Comparison of ENCODE assay signal across 1 cellular context in the genomic region with DNA sequence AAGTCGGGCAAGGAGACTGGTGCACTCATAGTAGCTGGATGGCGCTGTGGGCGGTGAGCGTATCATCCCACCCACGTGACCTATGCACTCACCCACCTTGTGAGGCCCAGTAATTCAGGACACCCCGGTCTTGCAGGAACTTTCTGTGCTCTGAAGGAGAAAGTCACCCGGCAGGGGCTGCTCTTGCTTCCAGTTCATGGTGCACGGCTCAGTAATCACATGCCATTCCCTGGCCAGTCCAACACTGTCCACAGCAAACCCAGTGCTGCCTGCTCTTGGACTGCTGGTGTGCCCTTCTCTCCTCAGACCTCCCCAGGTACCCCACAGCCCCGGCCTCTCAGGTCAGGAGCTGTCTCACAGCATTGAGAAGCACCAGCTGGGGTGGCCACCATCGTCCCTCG.
A peak's percentile ranks its signal among the peaks of the same experiment; 100 is the strongest.
TF ChIP-seq lines count a peak whose summit lies in the region.

No MANE protein-coding gene starts in this region.

TF ChIP-seq in HepG2, 621 proteins besides CTCF, POLR2A, EP300 and RAD21 (continued from another document and continues in another):
- TF ChIP-seq, protein P1, sequence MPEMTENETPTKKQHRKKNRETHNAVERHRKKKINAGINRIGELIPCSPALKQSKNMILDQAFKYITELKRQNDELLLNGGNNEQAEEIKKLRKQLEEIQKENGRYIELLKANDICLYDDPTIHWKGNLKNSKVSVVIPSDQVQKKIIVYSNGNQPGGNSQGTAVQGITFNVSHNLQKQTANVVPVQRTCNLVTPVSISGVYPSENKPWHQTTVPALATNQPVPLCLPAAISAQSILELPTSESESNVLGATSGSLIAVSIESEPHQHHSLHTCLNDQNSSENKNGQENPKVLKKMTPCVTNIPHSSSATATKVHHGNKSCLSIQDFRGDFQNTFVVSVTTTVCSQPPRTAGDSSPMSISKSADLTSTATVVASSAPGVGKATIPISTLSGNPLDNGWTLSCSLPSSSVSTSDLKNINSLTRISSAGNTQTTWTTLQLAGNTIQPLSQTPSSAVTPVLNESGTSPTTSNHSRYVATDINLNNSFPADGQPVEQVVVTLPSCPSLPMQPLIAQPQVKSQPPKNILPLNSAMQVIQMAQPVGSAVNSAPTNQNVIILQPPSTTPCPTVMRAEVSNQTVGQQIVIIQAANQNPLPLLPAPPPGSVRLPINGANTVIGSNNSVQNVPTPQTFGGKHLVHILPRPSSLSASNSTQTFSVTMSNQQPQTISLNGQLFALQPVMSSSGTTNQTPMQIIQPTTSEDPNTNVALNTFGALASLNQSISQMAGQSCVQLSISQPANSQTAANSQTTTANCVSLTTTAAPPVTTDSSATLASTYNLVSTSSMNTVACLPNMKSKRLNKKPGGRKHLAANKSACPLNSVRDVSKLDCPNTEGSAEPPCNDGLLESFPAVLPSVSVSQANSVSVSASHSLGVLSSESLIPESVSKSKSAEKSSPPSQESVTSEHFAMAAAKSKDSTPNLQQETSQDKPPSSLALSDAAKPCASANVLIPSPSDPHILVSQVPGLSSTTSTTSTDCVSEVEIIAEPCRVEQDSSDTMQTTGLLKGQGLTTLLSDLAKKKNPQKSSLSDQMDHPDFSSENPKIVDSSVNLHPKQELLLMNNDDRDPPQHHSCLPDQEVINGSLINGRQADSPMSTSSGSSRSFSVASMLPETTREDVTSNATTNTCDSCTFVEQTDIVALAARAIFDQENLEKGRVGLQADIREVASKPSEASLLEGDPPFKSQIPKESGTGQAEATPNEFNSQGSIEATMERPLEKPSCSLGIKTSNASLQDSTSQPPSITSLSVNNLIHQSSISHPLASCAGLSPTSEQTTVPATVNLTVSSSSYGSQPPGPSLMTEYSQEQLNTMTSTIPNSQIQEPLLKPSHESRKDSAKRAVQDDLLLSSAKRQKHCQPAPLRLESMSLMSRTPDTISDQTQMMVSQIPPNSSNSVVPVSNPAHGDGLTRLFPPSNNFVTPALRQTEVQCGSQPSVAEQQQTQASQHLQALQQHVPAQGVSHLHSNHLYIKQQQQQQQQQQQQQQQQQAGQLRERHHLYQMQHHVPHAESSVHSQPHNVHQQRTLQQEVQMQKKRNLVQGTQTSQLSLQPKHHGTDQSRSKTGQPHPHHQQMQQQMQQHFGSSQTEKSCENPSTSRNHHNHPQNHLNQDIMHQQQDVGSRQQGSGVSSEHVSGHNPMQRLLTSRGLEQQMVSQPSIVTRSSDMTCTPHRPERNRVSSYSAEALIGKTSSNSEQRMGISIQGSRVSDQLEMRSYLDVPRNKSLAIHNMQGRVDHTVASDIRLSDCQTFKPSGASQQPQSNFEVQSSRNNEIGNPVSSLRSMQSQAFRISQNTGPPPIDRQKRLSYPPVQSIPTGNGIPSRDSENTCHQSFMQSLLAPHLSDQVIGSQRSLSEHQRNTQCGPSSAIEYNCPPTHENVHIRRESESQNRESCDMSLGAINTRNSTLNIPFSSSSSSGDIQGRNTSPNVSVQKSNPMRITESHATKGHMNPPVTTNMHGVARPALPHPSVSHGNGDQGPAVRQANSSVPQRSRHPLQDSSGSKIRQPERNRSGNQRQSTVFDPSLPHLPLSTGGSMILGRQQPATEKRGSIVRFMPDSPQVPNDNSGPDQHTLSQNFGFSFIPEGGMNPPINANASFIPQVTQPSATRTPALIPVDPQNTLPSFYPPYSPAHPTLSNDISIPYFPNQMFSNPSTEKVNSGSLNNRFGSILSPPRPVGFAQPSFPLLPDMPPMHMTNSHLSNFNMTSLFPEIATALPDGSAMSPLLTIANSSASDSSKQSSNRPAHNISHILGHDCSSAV (CRISPR knock-in tag; IDR thresholded peaks at IDR 0.05; ENCODE audit: borderline replicate concordance), result no peak
- TF ChIP-seq ZBTB46 (CRISPR knock-in tag; IDR thresholded peaks at IDR 0.05; ENCODE audit: borderline replicate concordance), result no peak
- no peak for TF ChIP-seq ZNF800 (CRISPR knock-in tag; IDR thresholded peaks at IDR 0.05)
- no peak for TF ChIP-seq KMT2B (CRISPR knock-in tag; IDR thresholded peaks at IDR 0.05)
- no peak for TF ChIP-seq ZNF441 (CRISPR knock-in tag; IDR thresholded peaks at IDR 0.05; ENCODE audit: borderline replicate concordance)
- TF ChIP-seq, protein P2, sequence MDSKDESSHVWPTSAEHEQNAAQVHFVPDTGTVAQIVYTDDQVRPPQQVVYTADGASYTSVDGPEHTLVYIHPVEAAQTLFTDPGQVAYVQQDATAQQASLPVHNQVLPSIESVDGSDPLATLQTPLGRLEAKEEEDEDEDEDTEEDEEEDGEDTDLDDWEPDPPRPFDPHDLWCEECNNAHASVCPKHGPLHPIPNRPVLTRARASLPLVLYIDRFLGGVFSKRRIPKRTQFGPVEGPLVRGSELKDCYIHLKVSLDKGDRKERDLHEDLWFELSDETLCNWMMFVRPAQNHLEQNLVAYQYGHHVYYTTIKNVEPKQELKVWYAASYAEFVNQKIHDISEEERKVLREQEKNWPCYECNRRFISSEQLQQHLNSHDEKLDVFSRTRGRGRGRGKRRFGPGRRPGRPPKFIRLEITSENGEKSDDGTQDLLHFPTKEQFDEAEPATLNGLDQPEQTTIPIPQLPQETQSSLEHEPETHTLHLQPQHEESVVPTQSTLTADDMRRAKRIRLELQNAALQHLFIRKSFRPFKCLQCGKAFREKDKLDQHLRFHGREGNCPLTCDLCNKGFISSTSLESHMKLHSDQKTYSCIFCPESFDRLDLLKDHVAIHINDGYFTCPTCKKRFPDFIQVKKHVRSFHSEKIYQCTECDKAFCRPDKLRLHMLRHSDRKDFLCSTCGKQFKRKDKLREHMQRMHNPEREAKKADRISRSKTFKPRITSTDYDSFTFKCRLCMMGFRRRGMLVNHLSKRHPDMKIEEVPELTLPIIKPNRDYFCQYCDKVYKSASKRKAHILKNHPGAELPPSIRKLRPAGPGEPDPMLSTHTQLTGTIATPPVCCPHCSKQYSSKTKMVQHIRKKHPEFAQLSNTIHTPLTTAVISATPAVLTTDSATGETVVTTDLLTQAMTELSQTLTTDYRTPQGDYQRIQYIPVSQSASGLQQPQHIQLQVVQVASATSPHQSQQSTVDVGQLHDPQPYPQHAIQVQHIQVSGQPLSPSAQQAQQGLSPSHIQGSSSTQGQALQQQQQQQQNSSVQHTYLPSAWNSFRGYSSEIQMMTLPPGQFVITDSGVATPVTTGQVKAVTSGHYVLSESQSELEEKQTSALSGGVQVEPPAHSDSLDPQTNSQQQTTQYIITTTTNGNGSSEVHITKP (CRISPR knock-in tag; IDR thresholded peaks at IDR 0.05; ENCODE audit: low read depth), result no peak
- TF ChIP-seq UBTF (CRISPR knock-in tag; IDR thresholded peaks at IDR 0.05), result 0 out of 2 replicates have a peak, but pooled peaks have one; percentile 18
- no peak for TF ChIP-seq SP4 (CRISPR knock-in tag; IDR thresholded peaks at IDR 0.05)
- TF ChIP-seq ZNF326 (CRISPR knock-in tag; IDR thresholded peaks at IDR 0.05; ENCODE audit: borderline replicate concordance), result no peak
- no peak for TF ChIP-seq DNMT1 (CRISPR knock-in tag; IDR thresholded peaks at IDR 0.05)
- TF ChIP-seq, protein P3, sequence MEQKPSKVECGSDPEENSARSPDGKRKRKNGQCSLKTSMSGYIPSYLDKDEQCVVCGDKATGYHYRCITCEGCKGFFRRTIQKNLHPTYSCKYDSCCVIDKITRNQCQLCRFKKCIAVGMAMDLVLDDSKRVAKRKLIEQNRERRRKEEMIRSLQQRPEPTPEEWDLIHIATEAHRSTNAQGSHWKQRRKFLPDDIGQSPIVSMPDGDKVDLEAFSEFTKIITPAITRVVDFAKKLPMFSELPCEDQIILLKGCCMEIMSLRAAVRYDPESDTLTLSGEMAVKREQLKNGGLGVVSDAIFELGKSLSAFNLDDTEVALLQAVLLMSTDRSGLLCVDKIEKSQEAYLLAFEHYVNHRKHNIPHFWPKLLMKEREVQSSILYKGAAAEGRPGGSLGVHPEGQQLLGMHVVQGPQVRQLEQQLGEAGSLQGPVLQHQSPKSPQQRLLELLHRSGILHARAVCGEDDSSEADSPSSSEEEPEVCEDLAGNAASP (CRISPR knock-in tag; IDR thresholded peaks at IDR 0.05; ENCODE audit: borderline replicate concordance), result no peak
- 0 out of 2 replicates have a peak, but pooled peaks have one; percentile 32 for TF ChIP-seq HIC2 (CRISPR knock-in tag; IDR thresholded peaks at IDR 0.05; ENCODE audit: low read depth)
- no peak for TF ChIP-seq ATF7 (IDR thresholded peaks at IDR 0.05)
- no peak for TF ChIP-seq ATF7 (CRISPR knock-in tag; IDR thresholded peaks at IDR 0.05)
- no peak for TF ChIP-seq FOXM1 (CRISPR knock-in tag; IDR thresholded peaks at IDR 0.05)
- TF ChIP-seq, protein P4, sequence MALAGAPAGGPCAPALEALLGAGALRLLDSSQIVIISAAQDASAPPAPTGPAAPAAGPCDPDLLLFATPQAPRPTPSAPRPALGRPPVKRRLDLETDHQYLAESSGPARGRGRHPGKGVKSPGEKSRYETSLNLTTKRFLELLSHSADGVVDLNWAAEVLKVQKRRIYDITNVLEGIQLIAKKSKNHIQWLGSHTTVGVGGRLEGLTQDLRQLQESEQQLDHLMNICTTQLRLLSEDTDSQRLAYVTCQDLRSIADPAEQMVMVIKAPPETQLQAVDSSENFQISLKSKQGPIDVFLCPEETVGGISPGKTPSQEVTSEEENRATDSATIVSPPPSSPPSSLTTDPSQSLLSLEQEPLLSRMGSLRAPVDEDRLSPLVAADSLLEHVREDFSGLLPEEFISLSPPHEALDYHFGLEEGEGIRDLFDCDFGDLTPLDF (CRISPR knock-in tag; IDR thresholded peaks at IDR 0.05), result no peak
- TF ChIP-seq THAP8 (CRISPR knock-in tag; IDR thresholded peaks at IDR 0.05; ENCODE audit: borderline replicate concordance), result no peak
- TF ChIP-seq ZNF136 (CRISPR knock-in tag; IDR thresholded peaks at IDR 0.05; ENCODE audit: low read depth), result no peak
- no peak for TF ChIP-seq ZBTB14 (CRISPR knock-in tag; IDR thresholded peaks at IDR 0.05)
- peak; percentile 44; the same call in 1 of the 2 replicates for TF ChIP-seq RXRA (CRISPR knock-in tag; IDR thresholded peaks at IDR 0.05)
- no peak for TF ChIP-seq ZNF331 (CRISPR knock-in tag; IDR thresholded peaks at IDR 0.05)
- TF ChIP-seq FOXA3 (CRISPR knock-in tag; IDR thresholded peaks at IDR 0.05), result 0 out of 2 replicates have a peak, but pooled peaks have one; percentile 12
- no peak for TF ChIP-seq ZNF589 (CRISPR knock-in tag; conservative IDR thresholded peaks at IDR 0.05)
- no peak for TF ChIP-seq CCAR2 (optimal IDR thresholded peaks at IDR 0.05; ENCODE audit: low read depth, low read length)
- no peak for TF ChIP-seq ZNF562 (CRISPR knock-in tag; IDR thresholded peaks at IDR 0.05; ENCODE audit: borderline replicate concordance)
